28 cellular contexts compared by ENCODE assay signal in genomic region chr9:89641980-89642379, GRCh38.
"Had no signal": no experiment of that assay in that cellular context is flagged by ENCODE, and none has a peak within 500 bp of the region (broad histone marks: within the 10 kb centered on the region; RNA-seq: fewer than 3 reads in every experiment).

No MANE protein-coding gene starts in this region.

- H3K4me3 Mint-ChIP-seq: immature natural killer cell; mesothelial cell of epicardium; natural killer cell treated with Interleukin-12 subunit alpha and Interleukin-12 subunit beta and Interleukin-15 and Interleukin-18, amount 100 ng/mL, for 72 hours; stimulated activated naive B cell treated with anti-CD40 and anti-IgM and Interleukin-4, amounts not matched to agents 10 μg/mL and 1 μg/mL and 100 μg/mL, for 72 hours had no signal

- H3K27me3 ChIP-seq: left lung, pancreas, stomach, testis, thyroid gland, transverse colon, upper lobe of right lung had no signal

- H3K4me3 ChIP-seq: left lung, lower lobe of right lung, pancreas, prostate gland, skin epidermis, stomach, testis, thyroid gland, transverse colon, upper lobe of right lung had no signal

- DNase-seq: hypothalamus; immature natural killer cell; left colon; left lung; lower lobe of right lung; mammary epithelial cell; mesenchymal stem cell; naive thymus-derived CD4-positive, alpha-beta T cell; nucleus accumbens; pancreas; retina; stimulated activated CD4-positive, alpha-beta T cell treated with anti-CD3 and anti-CD28 coated beads, Interleukin-12 subunit alpha, Interleukin-12 subunit beta, amount 100 ng/mL, for 4 hours; stimulated activated CD4-positive, alpha-beta T cell treated with anti-CD3 and anti-CD28 coated beads, Interleukin-15, amount 100 ng/mL, for 24 hours; stimulated activated CD4-positive, alpha-beta T cell treated with anti-CD3 and anti-CD28 coated beads, Interleukin-2, amount 100 ng/mL, for 24 hours; stimulated activated CD4-positive, alpha-beta T cell treated with anti-CD3 and anti-CD28 coated beads, Interleukin-4, amount 100 ng/mL, for 1 hour; stimulated activated naive B cell treated with anti-CD40 and anti-IgM and Interleukin-4, amounts not matched to agents 10 μg/mL and 1 μg/mL and 100 μg/mL, for 72 hours; stimulated activated naive CD8-positive, alpha-beta T cell treated with anti-CD3 and anti-CD28 coated beads, Interleukin-15, Interleukin-2, amounts not matched to agents 100 U/mL and 50 U/mL, for 24 hours; stomach; testis; thyroid gland; transverse colon; upper lobe of right lung had no signal

- H3K9me3 Mint-ChIP-seq: immature natural killer cell; mesothelial cell of epicardium; naive thymus-derived CD4-positive, alpha-beta T cell; natural killer cell treated with Interleukin-12 subunit alpha and Interleukin-12 subunit beta and Interleukin-15 and Interleukin-18, amount 100 ng/mL, for 72 hours had no signal

- H3K27ac Mint-ChIP-seq: immature natural killer cell; mesothelial cell of epicardium; natural killer cell treated with Interleukin-12 subunit alpha and Interleukin-12 subunit beta and Interleukin-15 and Interleukin-18, amount 100 ng/mL, for 72 hours; stimulated activated naive B cell treated with anti-CD40 and anti-IgM and Interleukin-4, amounts not matched to agents 10 μg/mL and 1 μg/mL and 100 μg/mL, for 72 hours had no signal

- H3K36me3 Mint-ChIP-seq: immature natural killer cell; mesothelial cell of epicardium; natural killer cell treated with Interleukin-12 subunit alpha and Interleukin-12 subunit beta and Interleukin-15 and Interleukin-18, amount 100 ng/mL, for 72 hours; stimulated activated naive B cell treated with anti-CD40 and anti-IgM and Interleukin-4, amounts not matched to agents 10 μg/mL and 1 μg/mL and 100 μg/mL, for 72 hours had no signal

- ATAC-seq: left colon; left lung; lower lobe of right lung; naive thymus-derived CD4-positive, alpha-beta T cell; pancreas; right cardiac atrium; sciatic nerve; stimulated activated naive B cell treated with anti-CD40 and anti-IgM and Interleukin-4, amounts not matched to agents 10 μg/mL and 1 μg/mL and 100 μg/mL, for 72 hours; stimulated activated naive CD8-positive, alpha-beta T cell treated with anti-CD3 and anti-CD28 coated beads, Interleukin-15, Interleukin-2, amounts not matched to agents 100 U/mL and 50 U/mL, for 24 hours; upper lobe of right lung had no signal

- H3K36me3 ChIP-seq: left lung, lower lobe of right lung, pancreas, prostate gland, stomach, thyroid gland, transverse colon, upper lobe of right lung had no signal

- H3K9me3 ChIP-seq: left lung, lower lobe of right lung, pancreas, prostate gland, stomach, testis, thyroid gland, transverse colon, upper lobe of right lung had no signal

- H3K4me1 ChIP-seq: pancreas, prostate gland had no signal

- H3K27ac ChIP-seq: left lung, lower lobe of right lung, pancreas, prostate gland, skin epidermis, stomach, testis, thyroid gland, transverse colon, upper lobe of right lung had no signal

- H3K4me1 Mint-ChIP-seq: immature natural killer cell; stimulated activated naive B cell treated with anti-CD40 and anti-IgM and Interleukin-4, amounts not matched to agents 10 μg/mL and 1 μg/mL and 100 μg/mL, for 72 hours had no signal
